Comparison of ENCODE assay signal across 26 cellular contexts in the genomic region with DNA sequence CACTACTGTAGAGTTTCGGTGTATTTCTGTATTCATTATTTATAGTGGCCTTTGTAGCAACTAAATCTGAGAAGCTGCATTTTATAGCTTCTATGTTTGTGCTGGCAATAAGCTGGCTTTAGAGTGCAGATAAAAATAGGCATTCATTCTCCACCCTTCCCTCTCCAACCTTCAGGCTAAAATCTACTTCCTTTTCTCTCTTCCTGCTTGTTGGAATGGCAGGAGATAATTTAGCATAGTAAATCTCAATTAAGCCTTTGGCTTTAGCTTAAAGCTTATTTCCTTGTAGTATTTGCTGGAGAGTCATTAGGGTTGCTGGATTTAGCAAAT. TPM values are rescaled to one million over a fixed set of nuclear protein-coding genes. Genes with fewer than 3 reads are reported as not detected.
DNase-seq lines count a peak whose midpoint lies in the region; ATAC-seq and TF ChIP-seq lines count a peak whose summit lies in the region.
"Had no signal": no experiment of that assay in that cellular context is flagged by ENCODE, and none has a peak within 500 bp of the region (broad histone marks: within the 10 kb centered on the region; RNA-seq: fewer than 3 reads in every experiment).

No MANE protein-coding gene starts in this region.

- intact Hi-C loops in heart left ventricle (cut with DNase I) (loop anchor here in 3 of 10 donors (5.0 to 10.0 kb wide), 3 partner anchors 53 to 71 kb away; no protein-coding TSS in a partner anchor), lower lobe of right lung (cut with DNase I) (no loop called here), vagina (cut with DNase I) (no loop called here)

- H3K27ac ChIP-seq in heart left ventricle (peak overlapping the region in 11 of 12 donors; percentile 7 to 77 (median 52)), right atrium auricular region (peak overlapping the region in 1 of 2 donors; percentile 35), SK-N-MC (peak overlapping the region; percentile 85), lower lobe of right lung (peak overlapping the region; percentile 8), vagina (peak overlapping the region; percentile 29)
- H3K27ac ChIP-seq: skin epidermis had no signal

- no peak for TF ChIP-seq CTCF in heart left ventricle (IDR thresholded peaks at IDR 0.05)
- no peak for TF ChIP-seq CTCF in right atrium auricular region (IDR thresholded peaks at IDR 0.05)
- no peak for TF ChIP-seq CTCF in lower lobe of right lung (IDR thresholded peaks at IDR 0.05)
- no peak for TF ChIP-seq CTCF in vagina (IDR thresholded peaks at IDR 0.05)

- no peak overlapping the region for H3K9ac ChIP-seq in SK-N-MC (ENCODE audit: insufficient read length)
- H3K9ac ChIP-seq: SK-N-SH had no signal

- H3K4me1 ChIP-seq in heart left ventricle (peaks cover 0 to 58% (median 30%) of the 10 kb centered on the region in 12 donors), right atrium auricular region (peaks cover 0 to 18% of the 10 kb centered on the region in 2 donors), lower lobe of right lung (peaks cover 29% of the 10 kb centered on the region), vagina (peaks cover 36% of the 10 kb centered on the region)

- H3K4me3 ChIP-seq in heart left ventricle (peak overlapping the region in 3 of 12 donors; percentile 4 to 10 (median 4)), right atrium auricular region (no peak overlapping the region), SK-N-MC (peak overlapping the region; percentile 60), lower lobe of right lung (no peak overlapping the region), vagina (no peak overlapping the region)
- H3K4me3 ChIP-seq: skin epidermis had no signal

- DNase-seq in heart left ventricle: no peak
- no peak for DNase-seq in right atrium auricular region (ENCODE audit: low spot score)
- DNase-seq in SK-N-MC (ENCODE audit: low read depth, low spot score): peak; percentile 82
- no peak for DNase-seq in lower lobe of right lung
- DNase-seq in vagina (ENCODE audit: extremely low spot score in 2 of 2): no peak
- DNase-seq in NCI-H1105 (lab: John Stamatoyannopoulos, UW): no peak
- no peak for DNase-seq in cerebellum (ENCODE audit: low spot score)
- no peak for DNase-seq in stimulated activated naive CD8-positive, alpha-beta T cell treated with anti-CD3 and anti-CD28 coated beads, Interleukin-15, amount 100 ng/mL, for 72 hours
- DNase-seq: ACHN; activated CD8-positive, alpha-beta T cell treated with anti-CD3 and anti-CD28 coated beads, Interleukin-2, amount 10 ng/mL, durations not matched to agents 7 days and 5 days; activated naive CD4-positive, alpha-beta T cell treated with anti-CD3 and anti-CD28 coated beads for 36 hours; activated T-cell treated with anti-CD3 and anti-CD28 coated beads, Interleukin-2, amount 50 U/mL, for 4 hours; anterior cingulate cortex; CD4-positive, alpha-beta T cell; cerebellar nuclear complex; DND-41; endodermal cell; NCI-H2107; NCI-H526; posterior cingulate gyrus; SK-N-SH; stimulated activated CD4-positive, alpha-beta T cell treated with anti-CD3 and anti-CD28 coated beads, Interleukin-4, amount 100 ng/mL, for 4 hours had no signal

- H3K4me1 Mint-ChIP-seq in stimulated activated naive CD8-positive, alpha-beta T cell treated with anti-CD3 and anti-CD28 coated beads, Interleukin-15, amount 100 ng/mL, for 72 hours: peaks cover 24% of the 10 kb centered on the region

- H3K4me3 Mint-ChIP-seq in stimulated activated naive CD8-positive, alpha-beta T cell treated with anti-CD3 and anti-CD28 coated beads, Interleukin-15, amount 100 ng/mL, for 72 hours: no peak overlapping the region
- H3K4me3 Mint-ChIP-seq: activated CD8-positive, alpha-beta T cell treated with anti-CD3 and anti-CD28 coated beads, Interleukin-2, amount 10 ng/mL, durations not matched to agents 7 days and 5 days; activated naive CD4-positive, alpha-beta T cell treated with anti-CD3 and anti-CD28 coated beads for 36 hours; activated T-cell treated with anti-CD3 and anti-CD28 coated beads, Interleukin-2, amount 50 U/mL, for 4 hours; CD4-positive, alpha-beta T cell; endodermal cell; natural killer cell treated with Interleukin-12 subunit alpha and Interleukin-12 subunit beta and Interleukin-15 and Interleukin-18, amount 100 ng/mL, for 72 hours had no signal

- ATAC-seq in heart left ventricle (peak in 3 of 4 donors; percentile 45 to 57 (median 52)), lower lobe of right lung (no peak)
- no peak for ATAC-seq in stimulated activated naive CD8-positive, alpha-beta T cell treated with anti-CD3 and anti-CD28 coated beads, Interleukin-15, amount 100 ng/mL, for 72 hours
- ATAC-seq: activated CD8-positive, alpha-beta T cell treated with anti-CD3 and anti-CD28 coated beads, Interleukin-2, amount 10 ng/mL, durations not matched to agents 7 days and 5 days; activated T-cell treated with anti-CD3 and anti-CD28 coated beads, Interleukin-2, amount 50 U/mL, for 4 hours; HCT116; natural killer cell treated with Interleukin-12 subunit alpha and Interleukin-12 subunit beta and Interleukin-15 and Interleukin-18, amount 100 ng/mL, for 72 hours; Panc1 had no signal

- WGBS in heart left ventricle, 4 donors: 0 to 25% (median 14%) methylated on average over 1 of the region's 1 CpG

- H3K27ac Mint-ChIP-seq in stimulated activated naive CD8-positive, alpha-beta T cell treated with anti-CD3 and anti-CD28 coated beads, Interleukin-15, amount 100 ng/mL, for 72 hours: no peak overlapping the region
- H3K27ac Mint-ChIP-seq: activated CD8-positive, alpha-beta T cell treated with anti-CD3 and anti-CD28 coated beads, Interleukin-2, amount 10 ng/mL, durations not matched to agents 7 days and 5 days; activated naive CD4-positive, alpha-beta T cell treated with anti-CD3 and anti-CD28 coated beads for 36 hours; CD4-positive, alpha-beta T cell; endodermal cell had no signal

- H3K27me3 Mint-ChIP-seq in stimulated activated naive CD8-positive, alpha-beta T cell treated with anti-CD3 and anti-CD28 coated beads, Interleukin-15, amount 100 ng/mL, for 72 hours: peaks cover 41% of the 10 kb centered on the region
- H3K27me3 Mint-ChIP-seq: CD4-positive, alpha-beta T cell had no signal

- H3K9me3 ChIP-seq in heart left ventricle (no peaks in the 10 kb centered on the region), right atrium auricular region (no peaks in the 10 kb centered on the region), SK-N-MC (ENCODE audit: low read depth, low read length) (no peaks in the 10 kb centered on the region), lower lobe of right lung (no peaks in the 10 kb centered on the region), vagina (no peaks in the 10 kb centered on the region)
- H3K9me3 ChIP-seq: SK-N-SH had no signal

- H3K36me3 ChIP-seq in heart left ventricle (peaks cover 0 to 8% (median 0%) of the 10 kb centered on the region in 9 donors), right atrium auricular region (no peaks in the 10 kb centered on the region), SK-N-MC (ENCODE audit: insufficient read depth, low read length) (peaks cover 21% of the 10 kb centered on the region), lower lobe of right lung (no peaks in the 10 kb centered on the region), vagina (no peaks in the 10 kb centered on the region)

- TF ChIP-seq POLR2A in heart left ventricle (IDR thresholded peaks at IDR 0.05) (no peak), vagina (IDR thresholded peaks at IDR 0.05) (no peak)

- no peaks in the 10 kb centered on the region for H3K27me3 ChIP-seq in heart left ventricle
- H3K27me3 ChIP-seq in right atrium auricular region: no peaks in the 10 kb centered on the region
- no peaks in the 10 kb centered on the region for H3K27me3 ChIP-seq in lower lobe of right lung (ENCODE audit: low read depth)
- no peaks in the 10 kb centered on the region for H3K27me3 ChIP-seq in vagina

- no peaks in the 10 kb centered on the region for H3K9me3 Mint-ChIP-seq in stimulated activated naive CD8-positive, alpha-beta T cell treated with anti-CD3 and anti-CD28 coated beads, Interleukin-15, amount 100 ng/mL, for 72 hours
- H3K9me3 Mint-ChIP-seq: activated naive CD4-positive, alpha-beta T cell treated with anti-CD3 and anti-CD28 coated beads for 36 hours; activated T-cell treated with anti-CD3 and anti-CD28 coated beads, Interleukin-2, amount 50 U/mL, for 4 hours; CD4-positive, alpha-beta T cell; endodermal cell; natural killer cell treated with Interleukin-12 subunit alpha and Interleukin-12 subunit beta and Interleukin-15 and Interleukin-18, amount 100 ng/mL, for 72 hours had no signal

RNA-seq across cellular contexts. Expression of a gene that starts 58.5 kb away (rescaled TPM):
- total RNA-seq in heart left ventricle: 100 to 1,000 TPM in 7 of 9 donors, 10 to 100 TPM in 2; 68.8 to 247 (median 138) TPM
- 100 to 1,000 TPM; 118 to 134 TPM for polyA plus RNA-seq in heart left ventricle
- 10 to 100 TPM in 1 of 2 donors, 1 to 10 TPM in 1; 2.7 to 11.8 TPM for total RNA-seq in right atrium auricular region
- total RNA-seq in lower lobe of right lung: 49.4 TPM
- total RNA-seq in vagina: 9.6 TPM
- total RNA-seq in cerebellum: 7.8 TPM
- total RNA-seq: activated CD8-positive, alpha-beta T cell treated with anti-CD3 and anti-CD28 coated beads, Interleukin-2, amount 10 ng/mL, durations not matched to agents 7 days and 5 days; activated naive CD4-positive, alpha-beta T cell treated with anti-CD3 and anti-CD28 coated beads for 36 hours had no signal
- polyA plus RNA-seq: SK-N-SH had no signal

Comparison
In these comparisons a context has a peak if more than half of its experiments do, and no peak if none do; other contexts are left out.
1. ATAC-seq: peak in heart left ventricle (3 of 4); none in lower lobe of right lung (0 of 2) and stimulated activated naive CD8-positive, alpha-beta T cell treated with anti-CD3 and anti-CD28 coated beads, Interleukin-15, amount 100 ng/mL, for 72 hours (single experiment).